19 cellular contexts compared by ENCODE assay signal in the genomic region with DNA sequence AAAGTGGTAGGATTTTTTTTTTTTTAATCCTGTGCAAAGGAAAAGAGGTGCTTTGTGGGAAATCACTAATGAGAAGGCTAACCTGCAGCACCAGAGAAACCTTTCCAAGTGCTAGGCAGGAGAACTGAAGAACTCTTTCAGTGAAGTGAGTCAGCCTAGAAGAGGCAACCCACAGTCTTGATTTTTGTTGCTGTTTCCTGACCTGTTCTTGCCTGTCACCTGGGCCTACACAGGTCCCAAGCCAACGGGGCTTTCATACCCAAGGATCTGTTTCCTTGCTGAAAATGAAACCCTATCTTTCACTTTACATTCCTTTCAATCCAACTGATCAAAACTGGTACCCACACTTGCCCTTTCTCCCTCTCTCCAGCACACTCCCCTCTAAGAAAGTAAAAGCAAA. TPM values are rescaled to one million over a fixed set of nuclear protein-coding genes. Genes with fewer than 3 reads are reported as not detected.
DNase-seq lines count a peak whose midpoint lies in the region; ATAC-seq, FAIRE-seq and TF ChIP-seq lines count a peak whose summit lies in the region.
"Had no signal": no experiment of that assay in that cellular context is flagged by ENCODE, and none has a peak within 500 bp of the region (broad histone marks: within the 10 kb centered on the region; RNA-seq: fewer than 3 reads in every experiment).

No MANE protein-coding gene starts in this region.

- H3K4me1 Mint-ChIP-seq in activated T-cell treated with anti-CD3 and anti-CD28 coated beads, Interleukin-2, amount 50 U/mL, for 72 hours (ENCODE audit: low read depth): peaks cover 65% of the 10 kb centered on the region
- H3K4me1 Mint-ChIP-seq in astrocyte (ENCODE audit: low read depth, unreplicated experiment): peaks cover 18% of the 10 kb centered on the region

- no peak overlapping the region for H3K9ac ChIP-seq in MM.1S (ENCODE audit: low read length)
- no peak overlapping the region for H3K9ac ChIP-seq in astrocyte (ENCODE audit: low read length)

- H3K4me1 ChIP-seq in MM.1S (ENCODE audit: low read length) (peaks cover 44% of the 10 kb centered on the region), astrocyte (ENCODE audit: insufficient read depth, low read length) (peaks cover 11% of the 10 kb centered on the region), spleen (peaks cover 8 to 56% (median 28%) of the 10 kb centered on the region in 6 donors), pancreas (no peaks in the 10 kb centered on the region)

- intact Hi-C loops in spleen (cut with DNase I; ENCODE audit: low total_unique reads): no loop called here
- intact Hi-C loops in pancreas (cut with DNase I): no loop called here

- H3K4me3 ChIP-seq in MM.1S (ENCODE audit: low read length): no peak overlapping the region
- H3K4me3 ChIP-seq in astrocyte (ENCODE audit: insufficient read depth, low read depth, low read length): no peak overlapping the region
- H3K4me3 ChIP-seq in spleen: no peak overlapping the region
- H3K4me3 ChIP-seq in pancreas: no peak overlapping the region
- H3K4me3 ChIP-seq: cardiac muscle cell, heart right ventricle had no signal

- ATAC-seq in activated T-cell treated with anti-CD3 and anti-CD28 coated beads, Interleukin-2, amount 50 U/mL, for 72 hours (replicated peaks in 1 of 2): peak; percentile 64 to 65
- no peak for ATAC-seq in pancreas
- ATAC-seq: heart right ventricle; natural killer cell treated with Interleukin-12 subunit alpha and Interleukin-12 subunit beta and Interleukin-15 and Interleukin-18, amount 100 ng/mL, for 72 hours had no signal

- FAIRE-seq in astrocyte (lab: Jason Lieb, UNC) (no peak), pancreas (lab: Jason Lieb, UNC) (no peak)
- FAIRE-seq: H54 had no signal

- no peak overlapping the region for H2AFZ ChIP-seq in MM.1S (ENCODE audit: low read length)
- no peak overlapping the region for H2AFZ ChIP-seq in astrocyte (ENCODE audit: low read depth, low read length)

- H3K27me3 Mint-ChIP-seq in activated T-cell treated with anti-CD3 and anti-CD28 coated beads, Interleukin-2, amount 50 U/mL, for 72 hours (ENCODE audit: low read depth): no peaks in the 10 kb centered on the region
- H3K27me3 Mint-ChIP-seq in astrocyte (ENCODE audit: low read depth, unreplicated experiment): no peaks in the 10 kb centered on the region

- peaks cover 6% of the 10 kb centered on the region for H3F3A ChIP-seq in MM.1S (ENCODE audit: insufficient read depth, low read length)

- H3K9me3 ChIP-seq in MM.1S (replicated peaks; ENCODE audit: insufficient read depth, low read length): no peaks in the 10 kb centered on the region
- H3K9me3 ChIP-seq in astrocyte (ENCODE audit: insufficient read depth, low read depth, low read length): no peaks in the 10 kb centered on the region
- no peaks in the 10 kb centered on the region for H3K9me3 ChIP-seq in spleen
- no peaks in the 10 kb centered on the region for H3K9me3 ChIP-seq in pancreas
- H3K9me3 ChIP-seq: heart right ventricle had no signal

- H3K9me2 ChIP-seq in MM.1S (replicated peaks; ENCODE audit: insufficient read depth, low read length): no peaks in the 10 kb centered on the region

- H3K36me3 ChIP-seq in MM.1S (replicated peaks; ENCODE audit: insufficient read depth, low read length) (no peaks in the 10 kb centered on the region), astrocyte (ENCODE audit: insufficient read depth, low read length) (peaks cover 5% of the 10 kb centered on the region), spleen (peaks cover 0 to 60% (median 9%) of the 10 kb centered on the region in 6 donors), pancreas (no peaks in the 10 kb centered on the region)

- no peaks in the 10 kb centered on the region for H3K79me2 ChIP-seq in MM.1S (ENCODE audit: low read length)
- H3K79me2 ChIP-seq in astrocyte (ENCODE audit: insufficient read depth, low read length): no peaks in the 10 kb centered on the region

- peak; percentile 32 to 37 for DNase-seq in activated T-cell treated with anti-CD3 and anti-CD28 coated beads, Interleukin-2, amount 50 U/mL, for 72 hours
- DNase-seq in activated T-cell treated with anti-CD3 and anti-CD28 coated beads for 4 hours (no peak), MM.1S (peak; percentile 39), astrocyte (ENCODE audit: low read depth) (no peak), spleen (peak; percentile 18), NCI-H146 treated with DMSO at 0.1 percent for 48 hours (lab: John Stamatoyannopoulos, UW; ENCODE audit: unreplicated experiment) (no peak), SK-N-DZ (ENCODE audit: low spot score) (no peak), pancreas (no peak)
- DNase-seq: activated gamma-delta T cell treated with Interleukin-2 at 50 U/mL for 16 hours, COR-L47, heart right ventricle, IMR-90, NCI-H2029 treated with DMSO at 0.1 percent for 48 hours, NCI-H524 treated with DMSO at 0.1 percent for 48 hours, SHP77 treated with DMSO at 0.1 percent for 48 hours, T-helper 9 cell had no signal

- peak overlapping the region; percentile 10; the same call in 1 of the 2 replicates for H3K27ac ChIP-seq in MM.1S (ENCODE audit: low read length)
- H3K27ac ChIP-seq in astrocyte (ENCODE audit: low read depth, low read length): no peak overlapping the region
- no peak overlapping the region for H3K27ac ChIP-seq in spleen
- H3K27ac ChIP-seq in pancreas: no peak overlapping the region
- H3K27ac ChIP-seq: cardiac muscle cell, heart right ventricle had no signal

- 65 to 78% (median 70%) methylated on average over 1 of the region's 1 CpG for WGBS in spleen, 5 donors
- WGBS in pancreas, 2 donors: 71 to 86% methylated on average over 1 of the region's 1 CpG

- H3K4me2 ChIP-seq in MM.1S (ENCODE audit: low read depth, low read length): no peak overlapping the region; the same call in 1 of the 2 replicates
- H3K4me2 ChIP-seq in astrocyte (ENCODE audit: low read length): no peak overlapping the region

- H4K20me1 ChIP-seq in MM.1S (ENCODE audit: insufficient read depth, low read length) (no peaks in the 10 kb centered on the region), astrocyte (ENCODE audit: insufficient read depth, low read length) (no peaks in the 10 kb centered on the region)

- peak overlapping the region; percentile 11 for H3K27ac Mint-ChIP-seq in activated T-cell treated with anti-CD3 and anti-CD28 coated beads, Interleukin-2, amount 50 U/mL, for 72 hours
- H3K27ac Mint-ChIP-seq in astrocyte (ENCODE audit: unreplicated experiment): peak overlapping the region; percentile 26

- no peaks in the 10 kb centered on the region for H3K9me3 Mint-ChIP-seq in activated T-cell treated with anti-CD3 and anti-CD28 coated beads, Interleukin-2, amount 50 U/mL, for 72 hours
- no peaks in the 10 kb centered on the region for H3K9me3 Mint-ChIP-seq in astrocyte (ENCODE audit: unreplicated experiment)
- H3K9me3 Mint-ChIP-seq: natural killer cell treated with Interleukin-12 subunit alpha and Interleukin-12 subunit beta and Interleukin-15 and Interleukin-18, amount 100 ng/mL, for 72 hours had no signal

- H3K4me3 Mint-ChIP-seq in activated T-cell treated with anti-CD3 and anti-CD28 coated beads, Interleukin-2, amount 50 U/mL, for 72 hours: peak overlapping the region in 1 of 2 donors; percentile 18
- no peak overlapping the region for H3K4me3 Mint-ChIP-seq in astrocyte (ENCODE audit: unreplicated experiment)
- H3K4me3 Mint-ChIP-seq: natural killer cell treated with Interleukin-12 subunit alpha and Interleukin-12 subunit beta and Interleukin-15 and Interleukin-18, amount 100 ng/mL, for 72 hours had no signal

- no peak for TF ChIP-seq POLR2A in spleen (IDR thresholded peaks at IDR 0.05)

- TF ChIP-seq CTCF in MM.1S (IDR thresholded peaks at IDR 0.05; ENCODE audit: low read length) (no peak), astrocyte (IDR thresholded peaks at IDR 0.05; ENCODE audit: insufficient read depth, low read depth, low read length) (no peak), spleen (IDR thresholded peaks at IDR 0.05 in 8 of 11, conservative IDR thresholded peaks at IDR 0.05 in 3 of 11) (no peak), pancreas (IDR thresholded peaks at IDR 0.05) (no peak)

- no peaks in the 10 kb centered on the region for H3K36me3 Mint-ChIP-seq in activated T-cell treated with anti-CD3 and anti-CD28 coated beads, Interleukin-2, amount 50 U/mL, for 72 hours (ENCODE audit: insufficient read depth in 2 of 2)
- H3K36me3 Mint-ChIP-seq in astrocyte (ENCODE audit: low read depth, unreplicated experiment): peaks cover 26% of the 10 kb centered on the region

- H3K27me3 ChIP-seq in MM.1S (replicated peaks; ENCODE audit: insufficient read depth, low read length) (no peaks in the 10 kb centered on the region), astrocyte (ENCODE audit: insufficient read depth, low read length) (no peaks in the 10 kb centered on the region), spleen (replicated peaks in 1 of 7) (no peaks in the 10 kb centered on the region), pancreas (no peaks in the 10 kb centered on the region)
- H3K27me3 ChIP-seq: cardiac muscle cell had no signal

RNA-seq across cellular contexts. Expression of a gene that starts 7.1 kb away (rescaled TPM):
- total RNA-seq in activated T-cell treated with anti-CD3 and anti-CD28 coated beads, Interleukin-2, amount 50 U/mL, for 72 hours: 10 to 100 TPM; 21.0 to 21.1 TPM
- total RNA-seq in astrocyte (15.5 and 17.0 TPM in 2 replicates), spleen (10 to 100 TPM; 20.1 to 37.3 (median 35.1) TPM), pancreas (1 to 10 TPM; 1.8 to 9.9 (median 3.1) TPM)
- polyA plus RNA-seq in spleen (10 to 100 TPM; 11.3 to 23.2 (median 17.0) TPM), pancreas (1 to 10 TPM; 3.4 to 6.4 TPM)
- polyA plus RNA-seq in SK-N-DZ (2014; cell fraction: cytosol; rRNA removed): 1.9 and 2.8 TPM in 2 replicates
- polyA plus RNA-seq in SK-N-DZ (2014; cell fraction: nucleus; rRNA removed): 3.7 and 5.6 TPM in 2 replicates

RNA-seq across cellular contexts. Expression of a gene that starts 44.2 kb away (rescaled TPM):
- 100 to 1,000 TPM; 227 to 240 TPM for total RNA-seq in activated T-cell treated with anti-CD3 and anti-CD28 coated beads, Interleukin-2, amount 50 U/mL, for 72 hours
- total RNA-seq in astrocyte (0.43 and 0.53 TPM in 2 replicates), spleen (100 to 1,000 TPM; 121 to 168 (median 131) TPM), pancreas (10 to 100 TPM in 4 of 6 donors, 1 to 10 TPM in 2; 8.2 to 17.8 (median 12.5) TPM)
- polyA plus RNA-seq in spleen (10 to 100 TPM; 32.2 to 39.5 (median 35.8) TPM), pancreas (10 to 100 TPM in 1 of 2 donors, 1 to 10 TPM in 1; 6.7 to 22.3 TPM)
- 0.05 TPM in 1 of 2 replicates, not detected in the other for polyA plus RNA-seq in SK-N-DZ (2014; cell fraction: cytosol; rRNA removed)
- polyA plus RNA-seq in SK-N-DZ (2014; cell fraction: nucleus; rRNA removed): not detected in 2 replicates

Comparison
In these comparisons a context has a peak if more than half of its experiments do, and no peak if none do; other contexts are left out.
1. DNase-seq: peak in activated T-cell treated with anti-CD3 and anti-CD28 coated beads, Interleukin-2, amount 50 U/mL, for 72 hours (2 of 2), MM.1S (single experiment) and spleen (single experiment); none in activated T-cell treated with anti-CD3 and anti-CD28 coated beads for 4 hours (single experiment), astrocyte (single experiment), NCI-H146 treated with DMSO at 0.1 percent for 48 hours (single experiment), SK-N-DZ (single experiment) and pancreas (0 of 6).
2. ATAC-seq: peak in activated T-cell treated with anti-CD3 and anti-CD28 coated beads, Interleukin-2, amount 50 U/mL, for 72 hours (2 of 2); none in pancreas (0 of 4).
3. RNA of a gene that starts 44.2 kb away (total RNA-seq): 227 to 240 TPM in activated T-cell treated with anti-CD3 and anti-CD28 coated beads, Interleukin-2, amount 50 U/mL, for 72 hours and 121 to 168 TPM in spleen; 8.2 to 17.8 TPM in pancreas and 0.43 to 0.53 TPM in astrocyte; every median in the first group is over 4 times any median in the second.